ENCODE assay signal across 20 cellular contexts in the genomic region with DNA sequence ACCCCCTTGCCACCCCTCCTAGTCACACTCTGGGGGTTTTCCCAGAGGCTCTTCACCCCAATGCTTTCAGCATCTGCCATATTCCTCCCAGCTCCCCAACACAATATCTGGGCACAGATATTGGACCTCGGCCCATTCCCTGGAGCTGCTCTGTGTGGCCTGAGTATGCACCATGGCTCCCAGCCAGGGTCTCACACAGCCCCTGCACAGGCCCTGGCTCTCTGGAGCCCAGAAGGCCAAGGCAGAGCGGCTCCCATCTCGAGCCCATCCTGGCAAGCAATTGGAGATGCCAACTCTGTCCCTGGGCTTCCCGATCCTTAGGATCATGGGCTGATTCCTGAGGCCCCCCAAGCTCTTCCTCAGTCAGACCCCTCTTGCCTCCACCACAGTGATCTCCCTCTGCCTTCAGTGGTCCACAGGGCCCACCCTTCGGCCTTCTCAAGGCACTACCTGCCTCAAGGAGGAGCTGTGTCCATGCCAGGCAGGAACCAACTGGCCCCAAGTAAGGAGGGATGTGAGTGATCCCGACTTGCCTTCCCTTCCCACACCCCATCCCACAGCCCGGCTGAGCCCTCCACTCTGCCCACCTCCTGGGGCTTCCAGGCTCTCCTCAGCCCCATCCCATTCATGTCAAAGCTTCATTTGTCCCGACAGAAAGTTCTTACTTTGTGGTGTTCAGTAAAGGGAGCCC.
A peak's percentile ranks its signal among the peaks of the same experiment; 100 is the strongest.
DNase-seq lines count a peak whose midpoint lies in the region; ATAC-seq and TF ChIP-seq lines count a peak whose summit lies in the region.
"Had no signal": no experiment of that assay in that cellular context is flagged by ENCODE, and none has a peak within 500 bp of the region (broad histone marks: within the 10 kb centered on the region; RNA-seq: fewer than 3 reads in every experiment).

No MANE protein-coding gene starts in this region.

- DNase-seq in activated effector memory CD4-positive, alpha-beta T cell treated with anti-CD3 and anti-CD28 coated beads, Interleukin-2, amount 50 U/mL, for 16 hours = peak; percentile 22
- DNase-seq in activated effector memory CD4-positive, alpha-beta T cell treated with Interleukin-2 at 50 U/mL for 16 hours = no peak
- no peak for DNase-seq in WTC11 (ENCODE audit: low spot score)
- DNase-seq in islet precursor cell = peak; percentile 44
- no peak for DNase-seq in aorta
- no peak for DNase-seq in inferior parietal cortex (ENCODE audit: extremely low spot score)
- DNase-seq: EL, GF-D8, H7, KBM-7, NCI-H1092 treated with DMSO at 0.1 percent for 48 hours, NCI-H1436 treated with DMSO at 0.1 percent for 48 hours, NCI-H1930, NCI-H748 treated with DMSO at 0.1 percent for 48 hours, SHP77 treated with DMSO at 0.1 percent for 48 hours had no signal

- intact Hi-C loops in aorta (cut with DNase I) = no loop called here

- no peak overlapping the region for H3K4me3 Mint-ChIP-seq in WTC11
- H3K4me3 Mint-ChIP-seq in stimulated activated memory B cell treated with anti-CD40 and anti-IgM and Interleukin-4, amounts not matched to agents 10 μg/mL and 1 μg/mL and 100 μg/mL, for 72 hours = no peak overlapping the region
- H3K4me3 Mint-ChIP-seq: B cell had no signal

- H3K27ac Mint-ChIP-seq in WTC11 = peak overlapping the region; percentile 65; the same call in 1 of the 2 replicates
- H3K27ac Mint-ChIP-seq in stimulated activated memory B cell treated with anti-CD40 and anti-IgM and Interleukin-4, amounts not matched to agents 10 μg/mL and 1 μg/mL and 100 μg/mL, for 72 hours = peak overlapping the region; percentile 60
- H3K27ac Mint-ChIP-seq: B cell had no signal

- no peak for TF ChIP-seq CTCF in WTC11 (IDR thresholded peaks at IDR 0.05)

- no peaks in the 10 kb centered on the region for H3K27me3 Mint-ChIP-seq in WTC11 (ENCODE audit: low read depth)
- H3K27me3 Mint-ChIP-seq in stimulated activated memory B cell treated with anti-CD40 and anti-IgM and Interleukin-4, amounts not matched to agents 10 μg/mL and 1 μg/mL and 100 μg/mL, for 72 hours = no peaks in the 10 kb centered on the region
- H3K27me3 Mint-ChIP-seq: B cell had no signal

- peaks cover 29% of the 10 kb centered on the region for H3K4me1 Mint-ChIP-seq in WTC11
- H3K4me1 Mint-ChIP-seq in stimulated activated memory B cell treated with anti-CD40 and anti-IgM and Interleukin-4, amounts not matched to agents 10 μg/mL and 1 μg/mL and 100 μg/mL, for 72 hours = peaks cover 27% of the 10 kb centered on the region
- H3K4me1 Mint-ChIP-seq: B cell had no signal

- peaks cover 43% of the 10 kb centered on the region for H3K36me3 Mint-ChIP-seq in WTC11
- H3K36me3 Mint-ChIP-seq in stimulated activated memory B cell treated with anti-CD40 and anti-IgM and Interleukin-4, amounts not matched to agents 10 μg/mL and 1 μg/mL and 100 μg/mL, for 72 hours = peaks cover 29% of the 10 kb centered on the region

- no peak overlapping the region for H3K4me3 ChIP-seq in aorta (ENCODE audit: low read length in 2 of 2)

- ATAC-seq in WTC11 = no peak
- ATAC-seq in stimulated activated memory B cell treated with anti-CD40 and anti-IgM and Interleukin-4, amounts not matched to agents 10 μg/mL and 1 μg/mL and 100 μg/mL, for 72 hours = no peak
- no peak for ATAC-seq in aorta (ENCODE audit: low FRiP score)
- ATAC-seq in HG02759 (IDR thresholded peaks at IDR 0.05; ENCODE audit: unreplicated experiment) = no peak

- POLR2A ChIA-PET in WTC11 (lab: Charles Lee) = no interaction called here

- H3K27me3 ChIP-seq in aorta (ENCODE audit: control insufficient read depth in 1 of 2, insufficient read depth in 2 of 2, low read length in 1 of 2) = no peaks in the 10 kb centered on the region

- no peak overlapping the region for H3K27ac ChIP-seq in aorta (ENCODE audit: low read depth in 1 of 2, low read length in 2 of 2)
- H3K27ac ChIP-seq: HL-60, RWPE1 had no signal

- no peaks in the 10 kb centered on the region for H3K36me3 ChIP-seq in aorta (ENCODE audit: control insufficient read depth in 1 of 2, insufficient read depth in 2 of 2, low read length in 1 of 2)

- no peaks in the 10 kb centered on the region for H3K4me1 ChIP-seq in aorta (ENCODE audit: control insufficient read depth in 1 of 2, insufficient read depth in 2 of 2, low read length in 2 of 2)

- CTCF ChIA-PET in WTC11 (lab: Charles Lee) = interaction anchor here (1.1 to 2.4 kb wide), 3 partner anchors 47 to 80 kb away, joined by 3 to 9 read pairs (median 5); a partner anchor contains a TSS

- no peaks in the 10 kb centered on the region for H3K9me3 Mint-ChIP-seq in WTC11
- no peaks in the 10 kb centered on the region for H3K9me3 Mint-ChIP-seq in stimulated activated memory B cell treated with anti-CD40 and anti-IgM and Interleukin-4, amounts not matched to agents 10 μg/mL and 1 μg/mL and 100 μg/mL, for 72 hours

- 81 to 86% methylated on average over 8 of the region's 8 CpGs for WGBS in aorta, 2 donors

- H3K9me3 ChIP-seq in aorta (ENCODE audit: control insufficient read depth, low read length) = peaks cover 1% of the 10 kb centered on the region

TF ChIP-seq in WTC11, 78 proteins besides CTCF, POLR2A, EP300 and RAD21 (continues in another document):
- TF ChIP-seq NR1H2 (CRISPR knock-in tag; IDR thresholded peaks at IDR 0.05) = no peak
- TF ChIP-seq, protein P1, sequence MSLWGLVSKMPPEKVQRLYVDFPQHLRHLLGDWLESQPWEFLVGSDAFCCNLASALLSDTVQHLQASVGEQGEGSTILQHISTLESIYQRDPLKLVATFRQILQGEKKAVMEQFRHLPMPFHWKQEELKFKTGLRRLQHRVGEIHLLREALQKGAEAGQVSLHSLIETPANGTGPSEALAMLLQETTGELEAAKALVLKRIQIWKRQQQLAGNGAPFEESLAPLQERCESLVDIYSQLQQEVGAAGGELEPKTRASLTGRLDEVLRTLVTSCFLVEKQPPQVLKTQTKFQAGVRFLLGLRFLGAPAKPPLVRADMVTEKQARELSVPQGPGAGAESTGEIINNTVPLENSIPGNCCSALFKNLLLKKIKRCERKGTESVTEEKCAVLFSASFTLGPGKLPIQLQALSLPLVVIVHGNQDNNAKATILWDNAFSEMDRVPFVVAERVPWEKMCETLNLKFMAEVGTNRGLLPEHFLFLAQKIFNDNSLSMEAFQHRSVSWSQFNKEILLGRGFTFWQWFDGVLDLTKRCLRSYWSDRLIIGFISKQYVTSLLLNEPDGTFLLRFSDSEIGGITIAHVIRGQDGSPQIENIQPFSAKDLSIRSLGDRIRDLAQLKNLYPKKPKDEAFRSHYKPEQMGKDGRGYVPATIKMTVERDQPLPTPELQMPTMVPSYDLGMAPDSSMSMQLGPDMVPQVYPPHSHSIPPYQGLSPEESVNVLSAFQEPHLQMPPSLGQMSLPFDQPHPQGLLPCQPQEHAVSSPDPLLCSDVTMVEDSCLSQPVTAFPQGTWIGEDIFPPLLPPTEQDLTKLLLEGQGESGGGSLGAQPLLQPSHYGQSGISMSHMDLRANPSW (CRISPR knock-in tag; conservative IDR thresholded peaks at IDR 0.05; ENCODE audit: low read depth) = no peak
- TF ChIP-seq, protein P2, sequence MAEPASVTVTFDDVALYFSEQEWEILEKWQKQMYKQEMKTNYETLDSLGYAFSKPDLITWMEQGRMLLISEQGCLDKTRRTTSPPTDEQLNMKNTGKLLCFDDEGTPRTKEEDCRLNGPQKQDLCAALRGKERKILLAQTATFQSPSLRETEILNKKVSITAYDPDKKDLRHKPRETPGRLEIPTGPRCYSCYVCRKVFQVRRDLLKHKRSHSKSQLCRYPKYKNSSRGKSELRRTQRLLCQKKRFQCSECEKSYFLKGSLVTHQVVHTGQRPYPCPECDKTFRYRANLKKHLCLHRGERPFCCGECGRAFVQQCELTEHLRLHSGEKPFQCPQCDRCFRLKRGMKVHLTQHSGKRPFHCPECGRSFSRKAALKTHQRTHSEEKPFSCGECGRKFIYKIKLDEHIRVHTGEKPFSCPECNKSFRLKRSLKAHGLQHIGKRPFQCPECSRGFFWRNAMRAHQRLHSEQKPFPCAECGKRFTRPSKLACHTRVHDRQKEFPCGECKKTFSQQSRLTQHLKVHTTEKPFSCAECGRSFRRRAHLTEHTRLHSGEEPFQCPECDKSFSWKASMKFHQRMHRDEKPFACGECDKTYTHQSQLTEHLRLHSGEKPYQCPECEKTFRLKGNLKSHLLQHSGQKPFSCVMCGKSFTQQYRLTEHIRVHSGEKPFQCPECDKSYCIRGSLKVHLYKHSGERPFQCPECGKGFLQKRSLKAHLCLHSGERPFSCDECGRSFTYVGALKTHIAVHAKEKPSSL (CRISPR knock-in tag; conservative IDR thresholded peaks at IDR 0.05) = no peak
- TF ChIP-seq, protein P3, sequence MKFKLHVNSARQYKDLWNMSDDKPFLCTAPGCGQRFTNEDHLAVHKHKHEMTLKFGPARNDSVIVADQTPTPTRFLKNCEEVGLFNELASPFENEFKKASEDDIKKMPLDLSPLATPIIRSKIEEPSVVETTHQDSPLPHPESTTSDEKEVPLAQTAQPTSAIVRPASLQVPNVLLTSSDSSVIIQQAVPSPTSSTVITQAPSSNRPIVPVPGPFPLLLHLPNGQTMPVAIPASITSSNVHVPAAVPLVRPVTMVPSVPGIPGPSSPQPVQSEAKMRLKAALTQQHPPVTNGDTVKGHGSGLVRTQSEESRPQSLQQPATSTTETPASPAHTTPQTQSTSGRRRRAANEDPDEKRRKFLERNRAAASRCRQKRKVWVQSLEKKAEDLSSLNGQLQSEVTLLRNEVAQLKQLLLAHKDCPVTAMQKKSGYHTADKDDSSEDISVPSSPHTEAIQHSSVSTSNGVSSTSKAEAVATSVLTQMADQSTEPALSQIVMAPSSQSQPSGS (CRISPR knock-in tag; IDR thresholded peaks at IDR 0.05; ENCODE audit: borderline replicate concordance, low read depth) = no peak
- no peak for TF ChIP-seq JAZF1 (CRISPR knock-in tag; IDR thresholded peaks at IDR 0.05)
- TF ChIP-seq GRHL2 (CRISPR knock-in tag; IDR thresholded peaks at IDR 0.05; ENCODE audit: insufficient replicate concordance, severe bottlenecking) = no peak
- no peak for TF ChIP-seq SP1 (CRISPR knock-in tag; conservative IDR thresholded peaks at IDR 0.05)
- TF ChIP-seq, protein P4, sequence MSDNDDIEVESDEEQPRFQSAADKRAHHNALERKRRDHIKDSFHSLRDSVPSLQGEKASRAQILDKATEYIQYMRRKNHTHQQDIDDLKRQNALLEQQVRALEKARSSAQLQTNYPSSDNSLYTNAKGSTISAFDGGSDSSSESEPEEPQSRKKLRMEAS (CRISPR knock-in tag; IDR thresholded peaks at IDR 0.05) = no peak
- TF ChIP-seq, protein P5, sequence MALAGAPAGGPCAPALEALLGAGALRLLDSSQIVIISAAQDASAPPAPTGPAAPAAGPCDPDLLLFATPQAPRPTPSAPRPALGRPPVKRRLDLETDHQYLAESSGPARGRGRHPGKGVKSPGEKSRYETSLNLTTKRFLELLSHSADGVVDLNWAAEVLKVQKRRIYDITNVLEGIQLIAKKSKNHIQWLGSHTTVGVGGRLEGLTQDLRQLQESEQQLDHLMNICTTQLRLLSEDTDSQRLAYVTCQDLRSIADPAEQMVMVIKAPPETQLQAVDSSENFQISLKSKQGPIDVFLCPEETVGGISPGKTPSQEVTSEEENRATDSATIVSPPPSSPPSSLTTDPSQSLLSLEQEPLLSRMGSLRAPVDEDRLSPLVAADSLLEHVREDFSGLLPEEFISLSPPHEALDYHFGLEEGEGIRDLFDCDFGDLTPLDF (CRISPR knock-in tag; IDR thresholded peaks at IDR 0.05) = no peak
- no peak for TF ChIP-seq MYBL2 (CRISPR knock-in tag; IDR thresholded peaks at IDR 0.05)

Comparison
In these comparisons a context has a peak if more than half of its experiments do, and no peak if none do; other contexts are left out.
1. DNase-seq: peak in activated effector memory CD4-positive, alpha-beta T cell treated with anti-CD3 and anti-CD28 coated beads, Interleukin-2, amount 50 U/mL, for 16 hours (single experiment) and islet precursor cell (single experiment); none in activated effector memory CD4-positive, alpha-beta T cell treated with Interleukin-2 at 50 U/mL for 16 hours (single experiment), WTC11 (single experiment), aorta (0 of 2) and inferior parietal cortex (single experiment).